ENCODE assay signal across 21 cellular contexts in genomic region chr1:214532070-214532469, GRCh38.
"Had no signal": no experiment of that assay in that cellular context is flagged by ENCODE, and none has a peak within 500 bp of the region (broad histone marks: within the 10 kb centered on the region; RNA-seq: fewer than 3 reads in every experiment).

No MANE protein-coding gene starts in this region.

- H3K27ac ChIP-seq: epithelial cell of prostate, esophagus squamous epithelium, pancreas, spleen, tibial artery, upper lobe of right lung, vagina had no signal

- H3K27me3 Mint-ChIP-seq: progenitor cell of endocrine pancreas; stimulated activated memory B cell treated with anti-CD40 and anti-IgM and Interleukin-4, amounts not matched to agents 10 μg/mL and 1 μg/mL and 100 μg/mL, for 72 hours had no signal

- H3K4me1 ChIP-seq: pancreas had no signal

- H3K9me3 Mint-ChIP-seq: immature natural killer cell; natural killer cell; neural crest cell; stimulated activated memory B cell treated with anti-CD40 and anti-IgM and Interleukin-4, amounts not matched to agents 10 μg/mL and 1 μg/mL and 100 μg/mL, for 72 hours; stimulated activated naive CD8-positive, alpha-beta T cell treated with anti-CD3 and anti-CD28 coated beads, Interleukin-15, Interleukin-2, amounts not matched to agents 100 ng/mL and 50 ng/mL, for 24 hours had no signal

- H3K36me3 ChIP-seq: pancreas, spleen, upper lobe of right lung had no signal

- H3K4me1 Mint-ChIP-seq: immature natural killer cell; natural killer cell; neural crest cell; stimulated activated memory B cell treated with anti-CD40 and anti-IgM and Interleukin-4, amounts not matched to agents 10 μg/mL and 1 μg/mL and 100 μg/mL, for 72 hours had no signal

- H3K9me3 ChIP-seq: esophagus squamous epithelium, pancreas, spleen, tibial artery, upper lobe of right lung, vagina had no signal

- H3K4me3 ChIP-seq: esophagus squamous epithelium, pancreas, spleen, tibial artery, upper lobe of right lung, vagina had no signal

- H3K36me3 Mint-ChIP-seq: immature natural killer cell; natural killer cell; stimulated activated memory B cell treated with anti-CD40 and anti-IgM and Interleukin-4, amounts not matched to agents 10 μg/mL and 1 μg/mL and 100 μg/mL, for 72 hours had no signal

- ATAC-seq: natural killer cell; pancreas; sciatic nerve; stimulated activated memory B cell treated with anti-CD40 and anti-IgM and Interleukin-4, amounts not matched to agents 10 μg/mL and 1 μg/mL and 100 μg/mL, for 72 hours; upper lobe of right lung had no signal

- H3K4me3 Mint-ChIP-seq: immature natural killer cell; mesothelial cell of epicardium; natural killer cell; neural crest cell; stimulated activated memory B cell treated with anti-CD40 and anti-IgM and Interleukin-4, amounts not matched to agents 10 μg/mL and 1 μg/mL and 100 μg/mL, for 72 hours; stimulated activated naive CD8-positive, alpha-beta T cell treated with anti-CD3 and anti-CD28 coated beads, Interleukin-15, Interleukin-2, amounts not matched to agents 100 ng/mL and 50 ng/mL, for 24 hours had no signal

- H3K27me3 ChIP-seq: esophagus squamous epithelium, pancreas, spleen, tibial artery, upper lobe of right lung, vagina had no signal

- H3K27ac Mint-ChIP-seq: immature natural killer cell; natural killer cell; progenitor cell of endocrine pancreas; stimulated activated memory B cell treated with anti-CD40 and anti-IgM and Interleukin-4, amounts not matched to agents 10 μg/mL and 1 μg/mL and 100 μg/mL, for 72 hours; stimulated activated naive CD8-positive, alpha-beta T cell treated with anti-CD3 and anti-CD28 coated beads, Interleukin-15, Interleukin-2, amounts not matched to agents 100 ng/mL and 50 ng/mL, for 24 hours had no signal

- DNase-seq: effector memory CD4-positive, alpha-beta T cell; esophagus squamous epithelium; foreskin fibroblast; immature natural killer cell; natural killer cell; occipital lobe; pancreas; spleen; stimulated activated CD4-positive, alpha-beta T cell treated with anti-CD3 and anti-CD28 coated beads, Interleukin-15, amount 100 ng/mL, for 24 hours; stimulated activated CD4-positive, alpha-beta T cell treated with anti-CD3 and anti-CD28 coated beads, Interleukin-1b, Interleukin-23, amount 100 ng/mL, for 48 hours; stimulated activated CD4-positive, alpha-beta T cell treated with anti-CD3 and anti-CD28 coated beads, Interleukin-4, amount 100 ng/mL, for 24 hours; tibial artery; upper lobe of right lung had no signal
